Comparison of ENCODE assay signal across 8 cellular contexts in the genomic region with DNA sequence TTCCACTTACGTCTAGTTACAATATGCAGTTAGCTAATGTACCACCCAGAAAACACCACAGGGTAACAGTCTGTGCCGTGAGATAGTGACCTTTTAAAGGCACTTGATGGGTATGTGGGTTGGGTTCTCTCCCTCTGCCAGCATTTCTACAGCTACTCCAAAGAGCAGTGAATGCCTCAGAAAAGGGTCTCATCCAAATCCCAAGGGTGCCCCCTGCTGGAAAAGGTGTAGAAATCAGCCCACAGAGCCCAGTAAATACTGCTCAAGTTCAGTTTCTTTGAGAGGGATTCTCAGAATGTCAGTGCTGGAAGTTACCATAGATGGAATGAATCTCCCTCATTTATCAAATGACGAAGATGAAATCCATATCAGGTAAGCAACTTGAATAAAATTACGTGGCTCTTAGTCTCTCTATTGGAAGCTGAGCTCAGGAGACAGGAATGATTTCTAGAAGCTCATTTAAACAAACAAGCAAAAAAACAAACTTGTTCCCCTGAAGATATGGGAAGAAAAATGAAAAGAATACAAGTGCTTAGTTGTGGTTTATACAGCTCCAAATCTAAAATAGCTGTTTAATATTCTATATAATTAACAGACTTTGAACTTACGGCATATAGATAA. TPM values are rescaled to one million over a fixed set of nuclear protein-coding genes. Genes with fewer than 3 reads are reported as not detected.
DNase-seq lines count a peak whose midpoint lies in the region; ATAC-seq and TF ChIP-seq lines count a peak whose summit lies in the region.

No MANE protein-coding gene starts in this region.

- no peaks in the 10 kb centered on the region for H3K36me3 ChIP-seq in BE2C

- peaks cover 0 to 2% (median 0%) of the 10 kb centered on the region in 7 donors for H3K9me3 Mint-ChIP-seq in naive B cell

- peak; percentile 90 for TF ChIP-seq CTCF in BE2C (IDR thresholded peaks at IDR 0.05; ENCODE audit: low read depth, low read length)

- H3K4me3 ChIP-seq in BE2C (ENCODE audit: low read depth, low read length): no peak overlapping the region

- ATAC-seq in GM18868 (IDR thresholded peaks at IDR 0.05; ENCODE audit: unreplicated experiment) (peak; percentile 94), HG03439 (IDR thresholded peaks at IDR 0.05; ENCODE audit: unreplicated experiment) (peak; percentile 79), naive B cell (ENCODE audit: low read depth in 2 of 2) (peak; percentile 70 to 81)

- DNase-seq in BE2C (peak; percentile 82), NCI-H82 treated with DMSO at 0.1 percent for 48 hours (lab: John Stamatoyannopoulos, UW; ENCODE audit: unreplicated experiment) (peak; percentile 0), epidermal melanocyte (ENCODE audit: insufficient read length, low spot score) (peak; percentile 69), naive B cell (peak; percentile 60)
- peak; percentile 5 to 20 for DNase-seq in activated CD8-positive, alpha-beta memory T cell treated with anti-CD3 and anti-CD28 coated beads for 1 hour (ENCODE audit: extremely low read depth in 1 of 2, low read depth in 1 of 2)
- DNase-seq in stimulated activated naive CD4-positive, alpha-beta T cell treated with Interleukin-2 at 50 U/mL for 16 hours (lab: John Stamatoyannopoulos, UW): peak; percentile 30

- no peak overlapping the region for H3K4me3 Mint-ChIP-seq in naive B cell

- H3K4me1 Mint-ChIP-seq in naive B cell: no peaks in the 10 kb centered on the region

- no peak overlapping the region for H3K27ac Mint-ChIP-seq in naive B cell

- H3K4me1 ChIP-seq in BE2C: peaks cover 15% of the 10 kb centered on the region

- H3K36me3 Mint-ChIP-seq in naive B cell: no peaks in the 10 kb centered on the region

- H3K27me3 ChIP-seq in BE2C: no peaks in the 10 kb centered on the region

- H3K27me3 Mint-ChIP-seq in naive B cell: peaks cover 0 to 9% (median 0%) of the 10 kb centered on the region in 3 donors

- H3K9me3 ChIP-seq in BE2C: no peaks in the 10 kb centered on the region

RNA-seq across cellular contexts. Expression of gene RNF175, which starts 9.5 kb away (rescaled TPM):
- 1.3 TPM for polyA plus RNA-seq in BE2C (2012; ENCODE audit: insufficient read depth, insufficient read length, low read depth)
- polyA plus RNA-seq in naive B cell (ENCODE audit: low read depth in 6 of 6): under 1 TPM in 1 of 6 donors, not detected in 5; 0.69 TPM

RNA-seq across cellular contexts. Expression of gene SFRP2, which starts 38.6 kb away (rescaled TPM):
- polyA plus RNA-seq in BE2C (2012; ENCODE audit: insufficient read depth, insufficient read length, low read depth): not detected
- not detected for polyA plus RNA-seq in naive B cell (ENCODE audit: low read depth in 6 of 6)

Comparison
In these comparisons a context has a peak if more than half of its experiments do, and no peak if none do; other contexts are left out.
1. DNase-seq: peak in every context shown above with its lines; median percentile 82 in BE2C; 69 in epidermal melanocyte; 60 in naive B cell; 30 in stimulated activated naive CD4-positive, alpha-beta T cell treated with Interleukin-2 at 50 U/mL for 16 hours; 12 in activated CD8-positive, alpha-beta memory T cell treated with anti-CD3 and anti-CD28 coated beads for 1 hour; 0 in NCI-H82 treated with DMSO at 0.1 percent for 48 hours.